Comparison of ENCODE assay signal across 17 cellular contexts in genomic region chr22:45680932-45681700, GRCh38. TPM values are rescaled to one million over a fixed set of nuclear protein-coding genes. Genes with fewer than 3 reads are reported as not detected.
DNase-seq lines count a peak whose midpoint lies in the region; ATAC-seq and TF ChIP-seq lines count a peak whose summit lies in the region.
"Had no signal": no experiment of that assay in that cellular context is flagged by ENCODE, and none has a peak within 500 bp of the region (broad histone marks: within the 10 kb centered on the region; RNA-seq: fewer than 3 reads in every experiment).

No MANE protein-coding gene starts in this region.

- no peaks in the 10 kb centered on the region for H3K9me2 ChIP-seq in OCI-LY1 (ENCODE audit: low read depth, low read length)

- DNase-seq in ELR (ENCODE audit: low read depth) (peak; percentile 85), dermis blood vessel endothelial cell (peak; percentile 3), NCI-H1694 (lab: John Stamatoyannopoulos, UW) (no peak), DMS79 treated with DMSO at 0.1 percent for 48 hours (lab: John Stamatoyannopoulos, UW) (no peak)
- DNase-seq: activated B cell treated with CpG ODN at 0.5 μM for 24 hours; activated CD8-positive, alpha-beta memory T cell treated with anti-CD3 and anti-CD28 coated beads, Interleukin-2, amount 50 U/mL, for 48 hours; cerebellar nuclear complex; COR-L47; NCI-H1092; nephron progenitor cell; stimulated activated naive B cell treated with anti-CD40 and anti-IgM and Interleukin-4, amounts not matched to agents 10 μg/mL and 1 μg/mL and 100 μg/mL, for 72 hours had no signal

- peaks cover 86% of the 10 kb centered on the region for H3K4me1 ChIP-seq in OCI-LY1 (ENCODE audit: insufficient read depth, low read length, severe bottlenecking)
- H3K4me1 ChIP-seq in skeletal muscle satellite cell (ENCODE audit: control insufficient read depth, insufficient read depth, low read length) = peaks cover 86% of the 10 kb centered on the region

- peak overlapping the region; percentile 25; the same call in 1 of the 2 replicates for H3K9ac ChIP-seq in OCI-LY1 (ENCODE audit: low read length)
- peak overlapping the region; percentile 46 for H3K9ac ChIP-seq in skeletal muscle satellite cell (ENCODE audit: low read depth, low read length)

- H3F3A ChIP-seq in OCI-LY1 (ENCODE audit: insufficient read depth, low read length) = no peaks in the 10 kb centered on the region

- no peak for ATAC-seq in esophagus mucosa
- ATAC-seq: activated naive CD4-positive, alpha-beta T cell treated with anti-CD3 and anti-CD28 coated beads, Interleukin-2, amount 50 U/mL, for 72 hours; stimulated activated naive B cell treated with anti-CD40 and anti-IgM and Interleukin-4, amounts not matched to agents 10 μg/mL and 1 μg/mL and 100 μg/mL, for 72 hours had no signal

- no peaks in the 10 kb centered on the region for H3K27me3 ChIP-seq in OCI-LY1 (ENCODE audit: insufficient read depth, low read length)
- no peaks in the 10 kb centered on the region for H3K27me3 ChIP-seq in skeletal muscle satellite cell (ENCODE audit: control insufficient read depth, insufficient read depth, low read length)
- H3K27me3 ChIP-seq: right atrium auricular region had no signal

- no peaks in the 10 kb centered on the region for H4K20me1 ChIP-seq in OCI-LY1 (ENCODE audit: insufficient read depth, low read length)

- peak overlapping the region; percentile 83 for H3K27ac ChIP-seq in OCI-LY1 (ENCODE audit: low read depth, low read length, poor library complexity, severe bottlenecking)
- H3K27ac ChIP-seq: right atrium auricular region had no signal

- no peak for TF ChIP-seq CTCF in OCI-LY1 (IDR thresholded peaks at IDR 0.05; ENCODE audit: low read length)

- peak overlapping the region; percentile 47 for H3K4me2 ChIP-seq in OCI-LY1 (ENCODE audit: low read length)
- H3K4me2 ChIP-seq in skeletal muscle satellite cell (ENCODE audit: low read length) = peak overlapping the region; percentile 74

- H3K4me3 ChIP-seq in OCI-LY1 (ENCODE audit: low read depth, low read length, poor library complexity, severe bottlenecking) (peak overlapping the region; percentile 9), skeletal muscle satellite cell (ENCODE audit: low read length) (peak overlapping the region; percentile 47)
- H3K4me3 ChIP-seq: lung, right atrium auricular region had no signal

- H2AFZ ChIP-seq in OCI-LY1 (ENCODE audit: low read length) = no peak overlapping the region

- H3K9me3 ChIP-seq in OCI-LY1 (ENCODE audit: low read length) (no peaks in the 10 kb centered on the region), skeletal muscle satellite cell (replicated peaks; ENCODE audit: low read length) (no peaks in the 10 kb centered on the region)
- H3K9me3 ChIP-seq: right atrium auricular region had no signal

- peaks cover 91% of the 10 kb centered on the region for H3K79me2 ChIP-seq in OCI-LY1 (ENCODE audit: insufficient read depth, low read length)

- H3K36me3 ChIP-seq in OCI-LY1 (ENCODE audit: insufficient read depth, low read length) (peaks cover 26% of the 10 kb centered on the region), skeletal muscle satellite cell (ENCODE audit: insufficient read depth, low read length) (no peaks in the 10 kb centered on the region)
- H3K36me3 ChIP-seq: right atrium auricular region had no signal

RNA-seq across cellular contexts. Expression of gene ATXN10, which starts 9.5 kb away (rescaled TPM):
- total RNA-seq in dermis blood vessel endothelial cell (92.4 and 127 TPM in 2 replicates), esophagus mucosa (98.6 TPM)
- 66.4 and 99.6 TPM in 2 replicates for total RNA-seq in skeletal muscle satellite cell (2012; rRNA removed)

Comparison
In these comparisons a context has a peak if more than half of its experiments do, and no peak if none do; other contexts are left out.
1. DNase-seq: peak in ELR (single experiment) and dermis blood vessel endothelial cell (single experiment); none in NCI-H1694 (single experiment) and DMS79 treated with DMSO at 0.1 percent for 48 hours (single experiment).